ENCODE assay signal across 34 cellular contexts in genomic region chr17:50474523-50474922, GRCh38. TPM values are rescaled to one million over a fixed set of nuclear protein-coding genes. Genes with fewer than 3 reads are reported as not detected.
"Had no signal": no experiment of that assay in that cellular context is flagged by ENCODE, and none has a peak within 500 bp of the region (broad histone marks: within the 10 kb centered on the region; RNA-seq: fewer than 3 reads in every experiment).

No MANE protein-coding gene starts in this region.

- H3K9me3 Mint-ChIP-seq: activated CD4-positive, alpha-beta memory T cell treated with anti-CD3 and anti-CD28 coated beads for 36 hours; activated CD4-positive, alpha-beta T cell treated with anti-CD3 and anti-CD28 coated beads, Interleukin-2, amount 10 ng/mL, durations not matched to agents 24 days and 14 days; activated naive CD4-positive, alpha-beta T cell treated with anti-CD3 and anti-CD28 coated beads, Interleukin-2, amount 10 ng/mL, durations not matched to agents 7 days and 5 days; activated naive CD8-positive, alpha-beta T cell treated with anti-CD3 and anti-CD28 coated beads, Interleukin-2, amount 10 ng/mL, durations not matched to agents 7 days and 5 days; activated T-cell treated with anti-CD3 and anti-CD28 coated beads, Interleukin-2, amount 50 U/mL, for 24 hours; mesothelial cell of epicardium; naive thymus-derived CD4-positive, alpha-beta T cell; stimulated activated memory B cell treated with anti-CD40 and anti-IgM and Interleukin-4, amounts not matched to agents 10 μg/mL and 1 μg/mL and 100 μg/mL, for 72 hours had no signal

- H3K4me3 Mint-ChIP-seq: activated CD4-positive, alpha-beta memory T cell treated with anti-CD3 and anti-CD28 coated beads for 36 hours; activated CD4-positive, alpha-beta T cell treated with anti-CD3 and anti-CD28 coated beads, Interleukin-2, amount 10 ng/mL, durations not matched to agents 24 days and 14 days; activated naive CD4-positive, alpha-beta T cell treated with anti-CD3 and anti-CD28 coated beads, Interleukin-2, amount 10 ng/mL, durations not matched to agents 7 days and 5 days; activated naive CD8-positive, alpha-beta T cell treated with anti-CD3 and anti-CD28 coated beads, Interleukin-2, amount 10 ng/mL, durations not matched to agents 7 days and 5 days; activated T-cell treated with anti-CD3 and anti-CD28 coated beads, Interleukin-2, amount 50 U/mL, for 24 hours; brain; mesothelial cell of epicardium; naive thymus-derived CD4-positive, alpha-beta T cell; stimulated activated memory B cell treated with anti-CD40 and anti-IgM and Interleukin-4, amounts not matched to agents 10 μg/mL and 1 μg/mL and 100 μg/mL, for 72 hours; T-helper 17 cell had no signal

- H3K36me3 ChIP-seq: ovary, prostate gland, sigmoid colon, WERI-Rb-1 had no signal

- DNase-seq: activated CD4-positive, alpha-beta memory T cell treated with anti-CD3 and anti-CD28 coated beads for 36 hours; activated CD4-positive, alpha-beta T cell treated with anti-CD3 and anti-CD28 coated beads, Interleukin-2, amount 10 ng/mL, durations not matched to agents 24 days and 14 days; activated CD8-positive, alpha-beta memory T cell treated with anti-CD3 and anti-CD28 coated beads, Interleukin-2, amount 50 U/mL, for 48 hours; activated gamma-delta T cell; activated naive CD4-positive, alpha-beta T cell treated with anti-CD3 and anti-CD28 coated beads, Interleukin-2, amount 10 ng/mL, durations not matched to agents 7 days and 5 days; activated naive CD8-positive, alpha-beta T cell treated with anti-CD3 and anti-CD28 coated beads, Interleukin-2, amount 10 ng/mL, durations not matched to agents 7 days and 5 days; activated T-cell treated with anti-CD3 and anti-CD28 coated beads, Interleukin-2, amount 50 U/mL, for 24 hours; dermis blood vessel endothelial cell; effector CD4-positive, alpha-beta T cell; foreskin melanocyte; left ventricle myocardium inferior; naive thymus-derived CD4-positive, alpha-beta T cell; ovary; retina; sigmoid colon; small intestine; stimulated activated CD4-positive, alpha-beta T cell treated with anti-CD3 and anti-CD28 coated beads, Interleukin-1b, Interleukin-23, amount 100 ng/mL, for 48 hours; stimulated activated CD4-positive, alpha-beta T cell treated with anti-CD3 and anti-CD28 coated beads, Interleukin-4, amount 100 ng/mL, for 4 hours; stimulated activated CD8-positive, alpha-beta memory T cell treated with anti-CD3 and anti-CD28 coated beads, Interleukin-4, amount 100 ng/mL, for 48 hours; stomach; T-helper 17 cell; T1000; WERI-Rb-1 had no signal

- H3K27ac Mint-ChIP-seq: activated CD4-positive, alpha-beta memory T cell treated with anti-CD3 and anti-CD28 coated beads for 36 hours; activated CD4-positive, alpha-beta T cell treated with anti-CD3 and anti-CD28 coated beads, Interleukin-2, amount 10 ng/mL, durations not matched to agents 24 days and 14 days; activated naive CD4-positive, alpha-beta T cell treated with anti-CD3 and anti-CD28 coated beads, Interleukin-2, amount 10 ng/mL, durations not matched to agents 7 days and 5 days; activated naive CD8-positive, alpha-beta T cell treated with anti-CD3 and anti-CD28 coated beads, Interleukin-2, amount 10 ng/mL, durations not matched to agents 7 days and 5 days; activated T-cell treated with anti-CD3 and anti-CD28 coated beads, Interleukin-2, amount 50 U/mL, for 24 hours; brain; mesothelial cell of epicardium; stimulated activated memory B cell treated with anti-CD40 and anti-IgM and Interleukin-4, amounts not matched to agents 10 μg/mL and 1 μg/mL and 100 μg/mL, for 72 hours had no signal

- H3K9me3 ChIP-seq: ascending aorta, esophagus muscularis mucosa, left ventricle myocardium inferior, ovary, prostate gland, sigmoid colon, stomach, tibial nerve had no signal

- FAIRE-seq: islet of Langerhans, small intestine had no signal

- H3K4me3 ChIP-seq: ascending aorta, esophagus muscularis mucosa, left ventricle myocardium inferior, ovary, prostate gland, sigmoid colon, stomach, tibial nerve had no signal

- H3K27ac ChIP-seq: ascending aorta, esophagus muscularis mucosa, left ventricle myocardium inferior, ovary, prostate gland, sigmoid colon, stomach, tibial nerve, WERI-Rb-1 had no signal

- ATAC-seq: activated CD4-positive, CD25-positive, alpha-beta regulatory T cell treated with anti-CD3 and anti-CD28 coated beads, Interleukin-2, amount 50 U/mL, for 24 hours; naive thymus-derived CD4-positive, alpha-beta T cell; stimulated activated memory B cell treated with anti-CD40 and anti-IgM and Interleukin-4, amounts not matched to agents 10 μg/mL and 1 μg/mL and 100 μg/mL, for 72 hours; T-helper 17 cell had no signal

- H3K27me3 Mint-ChIP-seq: activated naive CD8-positive, alpha-beta T cell treated with anti-CD3 and anti-CD28 coated beads, Interleukin-2, amount 10 ng/mL, durations not matched to agents 7 days and 5 days; stimulated activated memory B cell treated with anti-CD40 and anti-IgM and Interleukin-4, amounts not matched to agents 10 μg/mL and 1 μg/mL and 100 μg/mL, for 72 hours; T-helper 17 cell had no signal

- H3K36me3 Mint-ChIP-seq: activated CD4-positive, alpha-beta memory T cell treated with anti-CD3 and anti-CD28 coated beads for 36 hours; activated naive CD4-positive, alpha-beta T cell treated with anti-CD3 and anti-CD28 coated beads, Interleukin-2, amount 10 ng/mL, durations not matched to agents 7 days and 5 days; brain had no signal

- H3K27me3 ChIP-seq: ascending aorta, ovary, tibial nerve had no signal

RNA-seq across cellular contexts. Expression of gene CHAD, which starts 5.8 kb away (rescaled TPM):
- total RNA-seq: activated CD4-positive, alpha-beta memory T cell treated with anti-CD3 and anti-CD28 coated beads for 36 hours; activated CD4-positive, alpha-beta T cell treated with anti-CD3 and anti-CD28 coated beads, Interleukin-2, amount 10 ng/mL, durations not matched to agents 24 days and 14 days; activated naive CD8-positive, alpha-beta T cell treated with anti-CD3 and anti-CD28 coated beads, Interleukin-2, amount 10 ng/mL, durations not matched to agents 7 days and 5 days; ascending aorta; dermis blood vessel endothelial cell; esophagus muscularis mucosa; left ventricle myocardium inferior; mesothelial cell of epicardium; naive thymus-derived CD4-positive, alpha-beta T cell; sigmoid colon; T-helper 17 cell; tibial nerve; ureter had no signal
- polyA plus RNA-seq: naive thymus-derived CD4-positive, alpha-beta T cell; neural cell had no signal

RNA-seq across cellular contexts. Expression of gene ACSF2, which starts 48.5 kb away (rescaled TPM):
- polyA plus RNA-seq: neural cell had no signal

RNA-seq across cellular contexts. Expression of gene EPN3, which starts 58.0 kb away (rescaled TPM):
- total RNA-seq: activated CD4-positive, alpha-beta memory T cell treated with anti-CD3 and anti-CD28 coated beads for 36 hours; activated CD4-positive, alpha-beta T cell treated with anti-CD3 and anti-CD28 coated beads, Interleukin-2, amount 10 ng/mL, durations not matched to agents 24 days and 14 days; activated naive CD8-positive, alpha-beta T cell treated with anti-CD3 and anti-CD28 coated beads, Interleukin-2, amount 10 ng/mL, durations not matched to agents 7 days and 5 days; esophagus muscularis mucosa; naive thymus-derived CD4-positive, alpha-beta T cell; sigmoid colon; T-helper 17 cell had no signal
- polyA plus RNA-seq: naive thymus-derived CD4-positive, alpha-beta T cell; neural cell had no signal
